13 cellular contexts compared by ENCODE assay signal in the genomic region with DNA sequence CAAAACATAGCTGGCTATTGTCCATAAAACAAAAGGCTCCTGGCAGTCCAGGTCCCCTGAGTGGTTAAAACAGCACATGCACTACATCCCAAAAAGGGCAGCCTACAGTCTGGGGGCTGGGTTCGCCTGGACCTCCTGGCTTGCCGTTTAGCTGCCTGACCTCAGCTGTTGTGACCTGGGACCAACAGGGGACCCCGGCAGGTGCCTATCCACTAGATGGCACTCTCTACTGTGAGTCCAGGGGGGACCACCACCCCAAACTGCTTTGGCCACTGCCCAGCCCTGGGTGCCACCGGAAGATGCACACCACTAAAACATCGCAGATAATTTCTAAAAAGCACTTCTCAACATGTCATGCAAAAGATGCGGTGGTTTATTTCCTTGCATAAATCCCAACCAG. TPM values are rescaled to one million over a fixed set of nuclear protein-coding genes. Genes with fewer than 3 reads are reported as not detected.
A peak's percentile ranks its signal among the peaks of the same experiment; 100 is the strongest.
DNase-seq lines count a peak whose midpoint lies in the region; ATAC-seq, FAIRE-seq and TF ChIP-seq lines count a peak whose summit lies in the region.
"Had no signal": no experiment of that assay in that cellular context is flagged by ENCODE, and none has a peak within 500 bp of the region (broad histone marks: within the 10 kb centered on the region; RNA-seq: fewer than 3 reads in every experiment).

No MANE protein-coding gene starts in this region.

- peak; percentile 6 to 47 for DNase-seq in NCI-H524 (lab: John Stamatoyannopoulos, UW)
- no peak for DNase-seq in NCI-H524 treated with DMSO at 0.1 percent for 48 hours (lab: John Stamatoyannopoulos, UW)
- DNase-seq in HFFc6 = no peak
- DNase-seq in K562 (ENCODE audit: extremely low read depth in 1 of 4, low spot score in 3 of 4) = peak in 3 of 4 experiments; percentile 12 to 40 (median 17)
- DNase-seq in neural progenitor cell (ENCODE audit: low spot score) = peak; percentile 77
- no peak for DNase-seq in DMS53 (lab: John Stamatoyannopoulos, UW)
- no peak for DNase-seq in stimulated activated CD4-positive, alpha-beta T cell treated with anti-CD3 and anti-CD28 coated beads, Interleukin-12 subunit alpha, Interleukin-12 subunit beta, amount 100 ng/mL, for 4 hours
- DNase-seq in cerebellar nuclear complex (lab: John Stamatoyannopoulos, UW) = no peak
- DNase-seq: NCI-H187, small intestine had no signal

- in situ Hi-C loops in K562 (cut with MboI) = loop anchor here (25.0 kb wide), 1 partner anchor 731 kb away; no protein-coding TSS in a partner anchor

- no peak overlapping the region for H3K9ac ChIP-seq in K562 (ENCODE audit: insufficient read depth in 1 of 2, low read depth in 2 of 2, low read length in 2 of 2)
- no peak overlapping the region for H3K9ac ChIP-seq in neural progenitor cell

- TF ChIP-seq CTCF in HFFc6 (IDR thresholded peaks at IDR 0.05) = peak; percentile 48; the same call in 1 of the 2 replicates
- peak; percentile 46 to 50 (median 46); a peak in 5 of 6 replicates for TF ChIP-seq CTCF in K562 (IDR thresholded peaks at IDR 0.05 in 2 of 3, conservative IDR thresholded peaks at IDR 0.05 in 1 of 3; ENCODE audit: insufficient read depth in 2 of 3, low read depth in 1 of 3, low read length in 3 of 3)
- TF ChIP-seq CTCF in neural progenitor cell (IDR thresholded peaks at IDR 0.05) = peak; percentile 72

- TF ChIP-seq POLR2A in K562 (conservative IDR thresholded peaks at IDR 0.05) = no peak

- H3K36me3 Mint-ChIP-seq in HFFc6 (ENCODE audit: low read depth) = peaks cover 18% of the 10 kb centered on the region
- no peaks in the 10 kb centered on the region for H3K36me3 Mint-ChIP-seq in neural progenitor cell

- peak; percentile 40; the same call in 1 of the 3 replicates for ATAC-seq in K562
- ATAC-seq: activated T-helper 17 cell treated with anti-CD3 and anti-CD28 coated beads, Interleukin-2, amount 50 U/mL, for 72 hours had no signal

- 28% methylated on average over 6 of the region's 6 CpGs for WGBS in K562 (ENCODE audit: insufficient coverage, low coverage, missing lambda C conversion rate)

- no peak overlapping the region for H3K4me2 ChIP-seq in K562 (ENCODE audit: insufficient read depth, low read length)
- peak overlapping the region; percentile 17 for H3K4me2 ChIP-seq in neural progenitor cell

- H3K4me1 Mint-ChIP-seq in HFFc6 (ENCODE audit: low read depth) = peaks cover under 1% of the 10 kb centered on the region; the same call in 1 of the 2 replicates
- peaks cover 42% of the 10 kb centered on the region for H3K4me1 Mint-ChIP-seq in neural progenitor cell
- H3K4me1 Mint-ChIP-seq: activated T-helper 17 cell treated with anti-CD3 and anti-CD28 coated beads, Interleukin-2, amount 50 U/mL, for 72 hours had no signal

- H3K4me1 ChIP-seq in K562 (replicated peaks in 1 of 2; ENCODE audit: control insufficient read depth in 2 of 2, insufficient read depth in 2 of 2, low read length in 2 of 2) = peaks cover 0 to 22% of the 10 kb centered on the region in 2 experiments; a peak in 3 of 5 replicates
- H3K4me1 ChIP-seq in neural progenitor cell = peaks cover 52% of the 10 kb centered on the region

- H3K79me2 ChIP-seq in K562 (ENCODE audit: control insufficient read depth, insufficient read depth, low read length) = no peaks in the 10 kb centered on the region
- H3K79me2 ChIP-seq in neural progenitor cell (ENCODE audit: low read depth) = no peaks in the 10 kb centered on the region

- H3F3A ChIP-seq in neural progenitor cell (ENCODE audit: low read depth) = peaks cover 49% of the 10 kb centered on the region

- H3K27me3 Mint-ChIP-seq in HFFc6 (ENCODE audit: insufficient read depth) (peaks cover 41% of the 10 kb centered on the region), neural progenitor cell (ENCODE audit: insufficient read depth, low read depth) (peaks cover 27% of the 10 kb centered on the region)

- H3K27me3 ChIP-seq in K562 (ENCODE audit: control insufficient read depth in 2 of 2, insufficient read depth in 2 of 2, low read length in 2 of 2) (peaks cover 0 to 24% of the 10 kb centered on the region in 2 experiments; a peak in 3 of 5 replicates), neural progenitor cell (peaks cover 14% of the 10 kb centered on the region)

- H4K20me1 ChIP-seq in K562 (replicated peaks; ENCODE audit: control insufficient read depth, insufficient read depth, low read length) (no peaks in the 10 kb centered on the region), neural progenitor cell (ENCODE audit: low read depth) (no peaks in the 10 kb centered on the region)

- FAIRE-seq in K562 (lab: Jason Lieb, UNC) = no peak
- FAIRE-seq: small intestine had no signal

- H3K9me3 ChIP-seq in K562 (replicated peaks; ENCODE audit: control insufficient read depth, insufficient read depth, low read depth, low read length) (no peaks in the 10 kb centered on the region), neural progenitor cell (ENCODE audit: low read depth) (no peaks in the 10 kb centered on the region)

- H3K27ac Mint-ChIP-seq in HFFc6 (no peak overlapping the region), neural progenitor cell (no peak overlapping the region)
- H3K27ac Mint-ChIP-seq: activated T-helper 17 cell treated with anti-CD3 and anti-CD28 coated beads, Interleukin-2, amount 50 U/mL, for 72 hours had no signal

- H3K27ac ChIP-seq in K562 (ENCODE audit: extremely low read depth, low read depth, low read length) (no peak overlapping the region), neural progenitor cell (no peak overlapping the region)
- H3K27ac ChIP-seq: esophagus muscularis mucosa, tibial nerve had no signal

- CTCF ChIA-PET in K562 (lab: Yijun Ruan, JAX; ENCODE audit: low intra/inter-chr PET ratio) = interaction anchor here (0.6 kb wide), 1 partner anchor 142 kb away, joined by 3 read pairs; no protein-coding TSS in a partner anchor

- no peaks in the 10 kb centered on the region for H3K36me3 ChIP-seq in K562 (ENCODE audit: control insufficient read depth, insufficient read depth, low read length)
- no peaks in the 10 kb centered on the region for H3K36me3 ChIP-seq in neural progenitor cell
- H3K36me3 ChIP-seq: esophagus muscularis mucosa had no signal

- no peaks in the 10 kb centered on the region for H3K9me1 ChIP-seq in K562 (ENCODE audit: control insufficient read depth, insufficient read depth, low read length)

- no TSS peak for BruUV-seq in K562 (replicated peaks; lab: Mats Ljungman, UMichigan)

- TF ChIP-seq EP300 in K562 (IDR thresholded peaks at IDR 0.05; ENCODE audit: low read length) = no peak

- POLR2A ChIA-PET in K562 (lab: Yijun Ruan, JAX) = no interaction called here

- H3K9me3 Mint-ChIP-seq in HFFc6 (no peaks in the 10 kb centered on the region), neural progenitor cell (peaks cover 3% of the 10 kb centered on the region)
- H3K9me3 Mint-ChIP-seq: activated T-helper 17 cell treated with anti-CD3 and anti-CD28 coated beads, Interleukin-2, amount 50 U/mL, for 72 hours had no signal

- H3K4me3 ChIP-seq in K562 (no peak overlapping the region), neural progenitor cell (no peak overlapping the region)
- H3K4me3 ChIP-seq: esophagus muscularis mucosa, tibial nerve had no signal

- H3K4me3 Mint-ChIP-seq in HFFc6 (no peak overlapping the region), neural progenitor cell (no peak overlapping the region)
- H3K4me3 Mint-ChIP-seq: activated T-helper 17 cell treated with anti-CD3 and anti-CD28 coated beads, Interleukin-2, amount 50 U/mL, for 72 hours had no signal

- TF ChIP-seq RAD21 in K562 (CRISPR knock-in tag; conservative IDR thresholded peaks at IDR 0.05 in 1 of 2, IDR thresholded peaks at IDR 0.05 in 1 of 2) = peak in 1 of 2 experiments; percentile 63; a peak in 3 of 4 replicates

- intact Hi-C loops in K562 (cut with micrococcal nuclease) = loop anchor here (10.0 kb wide), 1 partner anchor 178 kb away; no protein-coding TSS in a partner anchor

- H2AFZ ChIP-seq in K562 (ENCODE audit: low read depth, low read length) (no peak overlapping the region), neural progenitor cell (replicated peaks) (no peak overlapping the region)

TF ChIP-seq in K562, 482 proteins besides CTCF, POLR2A, EP300 and RAD21 (continues in another document):
- TF ChIP-seq THRAP3 (IDR thresholded peaks at IDR 0.05; ENCODE audit: borderline replicate concordance) (no peak), MYBL2 (IDR thresholded peaks at IDR 0.05; ENCODE audit: low read depth) (no peak), MYBL2 (CRISPR knock-in tag; IDR thresholded peaks at IDR 0.05; ENCODE audit: borderline replicate concordance) (no peak), SMARCC2 (IDR thresholded peaks at IDR 0.05; ENCODE audit: low read depth) (no peak), STAG1 (CRISPR knock-in tag; IDR thresholded peaks at IDR 0.05; ENCODE audit: borderline replicate concordance) (peak; percentile 38; the same call in 1 of the 2 replicates), ZBTB7A (IDR thresholded peaks at IDR 0.05; ENCODE audit: borderline replicate concordance, control insufficient read depth, low read depth, low read length) (peak; percentile 32; the same call in 1 of the 2 replicates), ESRRB (CRISPR knock-in tag; IDR thresholded peaks at IDR 0.05; ENCODE audit: borderline replicate concordance) (no peak), HDGF (IDR thresholded peaks at IDR 0.05) (no peak), SRSF1 (IDR thresholded peaks at IDR 0.05; ENCODE audit: low read depth, low read length) (no peak), CSDE1 (IDR thresholded peaks at IDR 0.05) (no peak), ADNP (tag; IDR thresholded peaks at IDR 0.05) (no peak)

RNA-seq across cellular contexts. Expression of a gene that starts 2.9 kb away (rescaled TPM):
- total RNA-seq in HFFc6 (2021; fragmentation: NEBNext Ultra II Directional; extraction: Animal tissue kit (Norgen Biotek cat#: 25700)) = not detected
- total RNA-seq in K562 (2011; cell fraction: chromatin; rRNA removed; ENCODE audit: low replicate concordance) = not detected in 2 replicates
- not detected in 2 replicates for total RNA-seq in K562 (2011; cell fraction: nucleolus; rRNA removed)
- not detected in 2 replicates for total RNA-seq in K562 (2011; cell fraction: nucleoplasm; rRNA removed)
- total RNA-seq in K562 (2014; rRNA removed) (not detected in 2 replicates), K562 (2014; rRNA removed; fragmentation: Illumina TruSeq; extraction: Trizol) (not detected in 2 replicates), K562 (2015; rRNA removed; fragmentation: Illumina TruSeq; extraction: Trizol) (not detected in 2 replicates), K562 (2021) (not detected in 2 replicates), neural progenitor cell (ENCODE audit: low replicate concordance) (0.15 and 0.65 TPM in 2 replicates)
- polyA plus RNA-seq in K562 (2011; rRNA removed) (not detected in 2 replicates), K562 (2014; fragmentation: Illumina TruSeq; extraction: Trizol) (not detected in 2 replicates), K562 (2014; fragmentation: Nextera tagmentation; extraction: Ambion mirVana) (not detected), K562 (2014; rRNA removed) (not detected in 2 replicates)
- 0.03 TPM in 1 of 2 replicates, not detected in the other for polyA plus RNA-seq in K562 (2011; cell fraction: cytosol; rRNA removed)
- polyA plus RNA-seq in K562 (2011; cell fraction: nucleus; rRNA removed) = 0.04 TPM in 1 of 2 replicates, not detected in the other
- polyA plus RNA-seq in K562 (2012) = 0.03 and 0.04 TPM in 2 replicates
- not detected in 2 replicates for polyA minus RNA-seq in K562 (2011; rRNA and poly(A)+ RNA removed)
- 0.19 TPM in 1 of 2 replicates, not detected in the other for polyA minus RNA-seq in K562 (2011; cell fraction: cytosol; rRNA and poly(A)+ RNA removed)
- not detected in 2 replicates for polyA minus RNA-seq in K562 (2011; cell fraction: nucleus; rRNA and poly(A)+ RNA removed)
- total RNA-seq: activated T-helper 17 cell treated with anti-CD3 and anti-CD28 coated beads, Interleukin-2, amount 50 U/mL, for 72 hours; esophagus muscularis mucosa; tibial nerve had no signal
- polyA plus RNA-seq: small intestine had no signal

Comparison
In these comparisons a context has a peak if more than half of its experiments do, and no peak if none do; other contexts are left out.
1. DNase-seq: peak in NCI-H524 (2 of 2), K562 (3 of 4) and neural progenitor cell (single experiment); none in NCI-H524 treated with DMSO at 0.1 percent for 48 hours (single experiment), HFFc6 (single experiment), DMS53 (single experiment), stimulated activated CD4-positive, alpha-beta T cell treated with anti-CD3 and anti-CD28 coated beads, Interleukin-12 subunit alpha, Interleukin-12 subunit beta, amount 100 ng/mL, for 4 hours (single experiment) and cerebellar nuclear complex (0 of 2).
2. Peak in every context shown above with its lines, with median percentiles within 50 percentile points of each other: CTCF ChIP-seq.